In the genomic region with DNA sequence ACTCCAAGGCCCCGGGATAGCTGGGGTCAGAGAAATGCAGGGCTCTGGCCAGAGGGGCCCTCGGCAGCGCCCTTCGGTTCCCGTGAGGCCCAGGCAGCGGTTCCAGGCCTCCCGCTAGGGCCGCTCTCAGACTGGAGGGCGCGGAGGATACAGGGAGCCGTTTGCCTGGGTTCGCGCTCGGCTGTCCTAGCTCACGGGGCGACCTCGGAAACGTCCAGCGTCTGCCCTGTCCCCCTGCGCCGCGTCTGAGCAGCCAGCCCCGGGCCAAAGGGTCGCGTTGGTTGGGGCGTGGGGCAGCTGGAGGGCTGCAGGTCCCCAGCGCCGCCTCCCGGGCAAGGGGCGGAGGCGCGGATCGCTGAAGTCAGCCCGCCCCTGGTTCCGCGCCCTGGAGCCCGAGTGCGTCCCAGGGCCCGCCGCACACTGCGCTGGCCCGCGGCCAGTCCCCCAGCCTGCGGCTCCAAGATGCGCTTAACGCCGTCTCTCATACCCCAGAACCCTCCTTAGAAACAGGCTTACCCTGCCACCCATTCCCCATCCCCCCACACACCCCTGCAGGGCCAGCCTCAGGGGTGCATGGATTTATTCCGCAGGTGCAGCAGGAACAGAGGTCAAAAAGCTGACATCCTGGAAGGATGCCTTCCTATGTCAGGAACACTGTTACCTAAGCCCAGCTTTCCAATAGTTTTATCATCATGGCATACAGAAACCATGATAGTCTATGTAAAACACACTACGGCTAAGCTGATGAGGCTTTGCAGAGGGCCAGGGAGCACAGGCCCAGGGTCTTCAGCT, we compare ENCODE assay signal across 11 cellular contexts. TPM values are rescaled to one million over a fixed set of nuclear protein-coding genes. Genes with fewer than 3 reads are reported as not detected.
DNase-seq lines count a peak whose midpoint lies in the region; ATAC-seq and TF ChIP-seq lines count a peak whose summit lies in the region.
"Had no signal": no experiment of that assay in that cellular context is flagged by ENCODE, and none has a peak within 500 bp of the region (broad histone marks: within the 10 kb centered on the region; RNA-seq: fewer than 3 reads in every experiment).

No MANE protein-coding gene starts in this region.

- POLR2A ChIA-PET in A673 (lab: Charles Lee; ENCODE audit: low non-redundant PET): no interaction called here

- H3K36me3 ChIP-seq in A673 (ENCODE audit: insufficient read depth, low read length, poor library complexity, severe bottlenecking) (no peaks in the 10 kb centered on the region), WERI-Rb-1 (no peaks in the 10 kb centered on the region)

- H3K9me3 ChIP-seq in A673 (ENCODE audit: low read depth, low read length, poor library complexity, severe bottlenecking): no peaks in the 10 kb centered on the region
- no peaks in the 10 kb centered on the region for H3K9me3 ChIP-seq in WERI-Rb-1 (ENCODE audit: severe bottlenecking)

- no peak overlapping the region for H3K27ac ChIP-seq in A673 (ENCODE audit: low read depth, low read length, poor library complexity, severe bottlenecking)
- no peak overlapping the region for H3K27ac ChIP-seq in WERI-Rb-1

- no peak for DNase-seq in A673 (ENCODE audit: low spot score)
- DNase-seq in NCI-H1092 (lab: John Stamatoyannopoulos, UW): peak; percentile 33
- no peak for DNase-seq in fibroblast of the aortic adventitia (ENCODE audit: low read depth)
- DNase-seq in nephron progenitor cell: peak; percentile 78
- no peak for DNase-seq in WERI-Rb-1
- no peak for DNase-seq in stimulated activated CD4-positive, alpha-beta T cell treated with anti-CD3 and anti-CD28 coated beads, Interleukin-12 subunit alpha, Interleukin-12 subunit beta, amount 100 ng/mL, for 4 hours
- DNase-seq in stimulated activated CD8-positive, alpha-beta memory T cell treated with anti-CD3 and anti-CD28 coated beads, Interleukin-4, amount 100 ng/mL, for 48 hours: no peak
- DNase-seq: activated CD4-positive, alpha-beta T cell treated with anti-CD3 and anti-CD28 coated beads, Interleukin-2, amount 10 ng/mL, durations not matched to agents 7 days and 5 days; MV-4-11 had no signal

- no peak overlapping the region for H3K27ac Mint-ChIP-seq in nephron progenitor cell
- H3K27ac Mint-ChIP-seq: activated CD4-positive, alpha-beta T cell treated with anti-CD3 and anti-CD28 coated beads, Interleukin-2, amount 10 ng/mL, durations not matched to agents 7 days and 5 days had no signal

- no peaks in the 10 kb centered on the region for H3K36me3 Mint-ChIP-seq in nephron progenitor cell (ENCODE audit: low read depth)

- CTCF ChIA-PET in A673 (lab: Charles Lee): no interaction called here

- peaks cover 74% of the 10 kb centered on the region for H3K27me3 Mint-ChIP-seq in nephron progenitor cell (ENCODE audit: low read depth, poor library complexity)

- H3K4me3 ChIP-seq in A673 (ENCODE audit: low read depth, low read length, poor library complexity, severe bottlenecking) (peak overlapping the region; percentile 25), fibroblast of the aortic adventitia (ENCODE audit: low read depth, low read length) (peak overlapping the region; percentile 48), WERI-Rb-1 (ENCODE audit: low read depth, low read length) (no peak overlapping the region)

- no TSS peak for BruUV-seq in A673 (replicated peaks; lab: Mats Ljungman, UMichigan)

- 0 out of 2 replicates have a peak, but pooled peaks have one; percentile 11 for TF ChIP-seq CTCF in A673 (conservative IDR thresholded peaks at IDR 0.05; ENCODE audit: low read depth, low read length)
- peak; percentile 37 for TF ChIP-seq CTCF in fibroblast of the aortic adventitia (IDR thresholded peaks at IDR 0.05; ENCODE audit: insufficient read depth, low read length)
- TF ChIP-seq CTCF in nephron progenitor cell (IDR thresholded peaks at IDR 0.05): peak; percentile 30
- TF ChIP-seq CTCF in WERI-Rb-1 (IDR thresholded peaks at IDR 0.05; ENCODE audit: low read depth, low read length): no peak

- no peaks in the 10 kb centered on the region for H3K9me3 Mint-ChIP-seq in nephron progenitor cell
- H3K9me3 Mint-ChIP-seq: activated CD4-positive, alpha-beta T cell treated with anti-CD3 and anti-CD28 coated beads, Interleukin-2, amount 10 ng/mL, durations not matched to agents 7 days and 5 days had no signal

- peaks cover 6% of the 10 kb centered on the region for H3K4me1 ChIP-seq in A673 (ENCODE audit: insufficient read depth, low read length, poor library complexity, severe bottlenecking)

- H3K4me1 Mint-ChIP-seq in nephron progenitor cell: peaks cover 23% of the 10 kb centered on the region

- H3K27me3 ChIP-seq in A673 (replicated peaks; ENCODE audit: insufficient read depth, low read depth, low read length, poor library complexity): peaks cover 10% of the 10 kb centered on the region
- no peaks in the 10 kb centered on the region for H3K27me3 ChIP-seq in WERI-Rb-1 (ENCODE audit: insufficient read depth, low read depth, severe bottlenecking)

- intact Hi-C loops in A673 (cut with micrococcal nuclease; ENCODE audit: unreplicated experiment): no loop called here

- H3K4me3 Mint-ChIP-seq in nephron progenitor cell: peak overlapping the region; percentile 73
- H3K4me3 Mint-ChIP-seq: activated CD4-positive, alpha-beta T cell treated with anti-CD3 and anti-CD28 coated beads, Interleukin-2, amount 10 ng/mL, durations not matched to agents 7 days and 5 days had no signal

- ATAC-seq in HG03378 (IDR thresholded peaks at IDR 0.05; ENCODE audit: unreplicated experiment): no peak

RNA-seq across cellular contexts. Expression of a gene that starts 22.1 kb away (rescaled TPM):
- not detected in 2 replicates for total RNA-seq in A673 (2021)
- total RNA-seq in fibroblast of the aortic adventitia (ENCODE audit: low replicate concordance): not detected in 2 replicates
- total RNA-seq: activated CD4-positive, alpha-beta T cell treated with anti-CD3 and anti-CD28 coated beads, Interleukin-2, amount 10 ng/mL, durations not matched to agents 7 days and 5 days; frontal cortex had no signal

RNA-seq across cellular contexts. Expression of a gene that starts 36.1 kb away (rescaled TPM):
- 0.22 and 0.34 TPM in 2 replicates for total RNA-seq in A673 (2021)
- under 0.01 TPM in 1 of 2 replicates, not detected in the other for total RNA-seq in fibroblast of the aortic adventitia (ENCODE audit: low replicate concordance)

Comparison
In these comparisons a context has a peak if more than half of its experiments do, and no peak if none do; other contexts are left out.
1. DNase-seq: peak in NCI-H1092 (single experiment) and nephron progenitor cell (single experiment); none in A673 (single experiment), fibroblast of the aortic adventitia (single experiment), WERI-Rb-1 (single experiment), stimulated activated CD4-positive, alpha-beta T cell treated with anti-CD3 and anti-CD28 coated beads, Interleukin-12 subunit alpha, Interleukin-12 subunit beta, amount 100 ng/mL, for 4 hours (single experiment) and stimulated activated CD8-positive, alpha-beta memory T cell treated with anti-CD3 and anti-CD28 coated beads, Interleukin-4, amount 100 ng/mL, for 48 hours (single experiment).